In genomic region chr1:67493148-67493547, GRCh38 we compare ENCODE assay signal across 35 cellular contexts.
"Had no signal": no experiment of that assay in that cellular context is flagged by ENCODE, and none has a peak within 500 bp of the region (broad histone marks: within the 10 kb centered on the region; RNA-seq: fewer than 3 reads in every experiment).

No MANE protein-coding gene starts in this region.

- H3K27me3 ChIP-seq: MG63 had no signal

- H3K9me3 ChIP-seq: MG63 had no signal

- H3K36me3 ChIP-seq: MG63 had no signal

- DNase-seq: Karpas-422, Kasumi-1, MG63, MM.1S, MV-4-11, NCI-H1048, NCI-H1092, NCI-H1092 treated with DMSO at 0.1 percent for 48 hours, NCI-H1105, NCI-H1105 treated with DMSO at 0.1 percent for 48 hours, NCI-H1417, NCI-H1417 treated with DMSO at 0.1 percent for 48 hours, NCI-H1436, NCI-H1436 treated with DMSO at 0.1 percent for 48 hours, NCI-H146, NCI-H1694, NCI-H1694 treated with DMSO at 0.1 percent for 48 hours, NCI-H187, NCI-H187 treated with DMSO at 0.1 percent for 48 hours, NCI-H1930, NCI-H2029, NCI-H2029 treated with DMSO at 0.1 percent for 48 hours, NCI-H2081, NCI-H2081 treated with DMSO at 0.1 percent for 48 hours, NCI-H2107, NCI-H2171, NCI-H2171 treated with DMSO at 0.1 percent for 48 hours, NCI-H2227 treated with DMSO at 0.1 percent for 48 hours, NCI-H226, NCI-H345, NCI-H446, NCI-H446 treated with DMSO at 0.1 percent for 48 hours, NCI-H510A, NCI-H510A treated with DMSO at 0.1 percent for 48 hours, NCI-H524 had no signal

- H3K4me3 ChIP-seq: MG63 had no signal
